In the genomic region with DNA sequence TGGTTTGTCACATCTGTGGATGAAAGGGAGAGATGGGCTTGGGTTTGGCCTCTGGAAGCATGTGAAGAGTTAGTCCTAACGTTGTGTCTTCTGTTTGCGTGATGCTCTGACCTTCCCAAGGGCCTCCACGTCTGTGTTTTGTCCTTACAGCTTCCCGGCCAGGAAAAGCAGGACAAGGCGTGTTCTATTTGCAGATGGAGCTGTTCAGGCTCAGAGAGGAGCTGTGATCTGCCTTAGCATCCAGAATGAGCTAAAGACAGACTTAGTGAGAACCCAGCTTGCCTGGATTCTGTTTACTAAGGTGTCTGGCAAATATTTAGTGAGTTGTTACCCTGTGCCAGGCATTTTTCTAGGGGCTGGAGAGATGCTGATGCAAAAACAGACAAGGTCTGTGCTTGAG, we compare ENCODE assay signal across 26 cellular contexts.
"Had no signal": no experiment of that assay in that cellular context is flagged by ENCODE, and none has a peak within 500 bp of the region (broad histone marks: within the 10 kb centered on the region; RNA-seq: fewer than 3 reads in every experiment).

No MANE protein-coding gene starts in this region.

- H3K27ac Mint-ChIP-seq: activated CD4-positive, alpha-beta T cell treated with anti-CD3 and anti-CD28 coated beads for 36 hours; activated naive CD4-positive, alpha-beta T cell treated with anti-CD3 and anti-CD28 coated beads, Interleukin-2, amount 10 ng/mL, durations not matched to agents 7 days and 5 days; activated naive CD8-positive, alpha-beta T cell treated with anti-CD3 and anti-CD28 coated beads, Interleukin-2, amount 10 ng/mL, durations not matched to agents 7 days and 5 days; naive thymus-derived CD4-positive, alpha-beta T cell; stimulated activated memory B cell treated with anti-CD40 and anti-IgM and Interleukin-4, amounts not matched to agents 10 μg/mL and 1 μg/mL and 100 μg/mL, for 72 hours; stimulated activated naive CD8-positive, alpha-beta T cell treated with anti-CD3 and anti-CD28 coated beads, Interleukin-15, amount 100 ng/mL, for 72 hours had no signal

- H3K4me3 Mint-ChIP-seq: activated CD4-positive, alpha-beta T cell treated with anti-CD3 and anti-CD28 coated beads for 36 hours; activated naive CD4-positive, alpha-beta T cell treated with anti-CD3 and anti-CD28 coated beads, Interleukin-2, amount 10 ng/mL, durations not matched to agents 7 days and 5 days; activated naive CD8-positive, alpha-beta T cell treated with anti-CD3 and anti-CD28 coated beads, Interleukin-2, amount 10 ng/mL, durations not matched to agents 7 days and 5 days; naive thymus-derived CD4-positive, alpha-beta T cell; neural crest cell; stimulated activated memory B cell treated with anti-CD40 and anti-IgM and Interleukin-4, amounts not matched to agents 10 μg/mL and 1 μg/mL and 100 μg/mL, for 72 hours; stimulated activated naive CD8-positive, alpha-beta T cell treated with anti-CD3 and anti-CD28 coated beads, Interleukin-15, amount 100 ng/mL, for 72 hours had no signal

- H3K9me3 Mint-ChIP-seq: activated naive CD8-positive, alpha-beta T cell treated with anti-CD3 and anti-CD28 coated beads, Interleukin-2, amount 10 ng/mL, durations not matched to agents 7 days and 5 days; neural crest cell had no signal

- ATAC-seq: activated CD4-positive, alpha-beta T cell treated with anti-CD3 and anti-CD28 coated beads for 36 hours; foreskin keratinocyte; naive thymus-derived CD4-positive, alpha-beta T cell; right lobe of liver; stimulated activated memory B cell treated with anti-CD40 and anti-IgM and Interleukin-4, amounts not matched to agents 10 μg/mL and 1 μg/mL and 100 μg/mL, for 72 hours; stimulated activated naive CD8-positive, alpha-beta T cell treated with anti-CD3 and anti-CD28 coated beads, Interleukin-15, amount 100 ng/mL, for 72 hours had no signal

- H3K4me1 ChIP-seq: esophagus muscularis mucosa, foreskin keratinocyte, left ventricle myocardium inferior, right lobe of liver, suprapubic skin, tibial artery had no signal

- H3K9me3 ChIP-seq: esophagus muscularis mucosa, heart right ventricle, left ventricle myocardium inferior, right lobe of liver, suprapubic skin, tibial artery had no signal

- H3K4me1 Mint-ChIP-seq: activated CD4-positive, alpha-beta T cell treated with anti-CD3 and anti-CD28 coated beads for 36 hours; activated naive CD4-positive, alpha-beta T cell treated with anti-CD3 and anti-CD28 coated beads, Interleukin-2, amount 10 ng/mL, durations not matched to agents 7 days and 5 days; activated naive CD8-positive, alpha-beta T cell treated with anti-CD3 and anti-CD28 coated beads, Interleukin-2, amount 10 ng/mL, durations not matched to agents 7 days and 5 days; naive thymus-derived CD4-positive, alpha-beta T cell; stimulated activated memory B cell treated with anti-CD40 and anti-IgM and Interleukin-4, amounts not matched to agents 10 μg/mL and 1 μg/mL and 100 μg/mL, for 72 hours; stimulated activated naive CD8-positive, alpha-beta T cell treated with anti-CD3 and anti-CD28 coated beads, Interleukin-15, amount 100 ng/mL, for 72 hours had no signal

- H3K27me3 ChIP-seq: foreskin keratinocyte, right lobe of liver, suprapubic skin had no signal

- H3K27me3 Mint-ChIP-seq: activated naive CD4-positive, alpha-beta T cell treated with anti-CD3 and anti-CD28 coated beads, Interleukin-2, amount 10 ng/mL, durations not matched to agents 7 days and 5 days; activated naive CD8-positive, alpha-beta T cell treated with anti-CD3 and anti-CD28 coated beads, Interleukin-2, amount 10 ng/mL, durations not matched to agents 7 days and 5 days; stimulated activated memory B cell treated with anti-CD40 and anti-IgM and Interleukin-4, amounts not matched to agents 10 μg/mL and 1 μg/mL and 100 μg/mL, for 72 hours had no signal

- H3K36me3 ChIP-seq: esophagus muscularis mucosa, heart right ventricle, left ventricle myocardium inferior, right lobe of liver, suprapubic skin, tibial artery had no signal

- H3K36me3 Mint-ChIP-seq: activated naive CD4-positive, alpha-beta T cell treated with anti-CD3 and anti-CD28 coated beads, Interleukin-2, amount 10 ng/mL, durations not matched to agents 7 days and 5 days; activated naive CD8-positive, alpha-beta T cell treated with anti-CD3 and anti-CD28 coated beads, Interleukin-2, amount 10 ng/mL, durations not matched to agents 7 days and 5 days; stimulated activated memory B cell treated with anti-CD40 and anti-IgM and Interleukin-4, amounts not matched to agents 10 μg/mL and 1 μg/mL and 100 μg/mL, for 72 hours had no signal

- FAIRE-seq: urothelium cell line had no signal

- H3K27ac ChIP-seq: esophagus muscularis mucosa, foreskin keratinocyte, heart right ventricle, left ventricle myocardium inferior, right lobe of liver, skin epidermis, suprapubic skin, tibial artery had no signal

- H3K4me3 ChIP-seq: esophagus muscularis mucosa, heart right ventricle, left ventricle myocardium inferior, right lobe of liver, skin epidermis, suprapubic skin, tibial artery had no signal

- DNase-seq: activated CD4-positive, alpha-beta T cell treated with anti-CD3 and anti-CD28 coated beads for 36 hours; activated CD4-positive, alpha-beta T cell treated with anti-CD3 and anti-CD28 coated beads, Interleukin-2, amount 50 U/mL, for 4 hours; activated CD4-positive, CD25-positive, alpha-beta regulatory T cell; activated effector memory CD4-positive, alpha-beta T cell treated with Interleukin-2 at 50 U/mL for 16 hours; activated naive CD4-positive, alpha-beta T cell treated with anti-CD3 and anti-CD28 coated beads, Interleukin-2, amount 10 ng/mL, durations not matched to agents 7 days and 5 days; activated naive CD8-positive, alpha-beta T cell treated with anti-CD3 and anti-CD28 coated beads, Interleukin-2, amount 10 ng/mL, durations not matched to agents 7 days and 5 days; central memory CD4-positive, alpha-beta T cell; dermis blood vessel endothelial cell; effector CD4-positive, alpha-beta T cell; foreskin keratinocyte; heart right ventricle; left ventricle myocardium inferior; naive thymus-derived CD4-positive, alpha-beta T cell; occipital lobe; right lobe of liver; stimulated activated CD4-positive, alpha-beta T cell treated with anti-CD3 and anti-CD28 coated beads, Interleukin-1b, Interleukin-23, amount 100 ng/mL, for 48 hours; stimulated activated CD4-positive, alpha-beta T cell treated with anti-CD3 and anti-CD28 coated beads, Interleukin-4, amount 100 ng/mL, for 4 hours; stimulated activated CD8-positive, alpha-beta memory T cell treated with anti-CD3 and anti-CD28 coated beads, Interleukin-4, amount 100 ng/mL, for 48 hours; stimulated activated naive CD8-positive, alpha-beta T cell treated with anti-CD3 and anti-CD28 coated beads, Interleukin-15, amount 100 ng/mL, for 72 hours; tibial artery had no signal
